14 cellular contexts compared by ENCODE assay signal in genomic region chr3:133457465-133458067, GRCh38. TPM values are rescaled to one million over a fixed set of nuclear protein-coding genes. Genes with fewer than 3 reads are reported as not detected.
A peak's percentile ranks its signal among the peaks of the same experiment; 100 is the strongest.
DNase-seq lines count a peak whose midpoint lies in the region; ATAC-seq and TF ChIP-seq lines count a peak whose summit lies in the region.
"Had no signal": no experiment of that assay in that cellular context is flagged by ENCODE, and none has a peak within 500 bp of the region (broad histone marks: within the 10 kb centered on the region; RNA-seq: fewer than 3 reads in every experiment).

No MANE protein-coding gene starts in this region.

- peaks cover 35% of the 10 kb centered on the region for H3K4me1 Mint-ChIP-seq in chondrocyte (ENCODE audit: low read depth)

- CTCF ChIA-PET in A673 (lab: Charles Lee) = no interaction called here

- no peak for ATAC-seq in GM19455 (IDR thresholded peaks at IDR 0.05; ENCODE audit: unreplicated experiment)
- no peak for ATAC-seq in HG02763 (IDR thresholded peaks at IDR 0.05; ENCODE audit: unreplicated experiment)

- H3K27me3 ChIP-seq in A673 (replicated peaks; ENCODE audit: insufficient read depth, low read depth, low read length, poor library complexity) (no peaks in the 10 kb centered on the region), GM06990 (replicated peaks; ENCODE audit: control insufficient read depth, insufficient read depth, low read length) (no peaks in the 10 kb centered on the region)
- H3K27me3 ChIP-seq: adrenal gland had no signal

- DNase-seq in A673 (ENCODE audit: low spot score) (no peak), GM06990 (ENCODE audit: extremely low read depth, insufficient read length) (no peak), NCI-H1694 treated with DMSO at 0.1 percent for 48 hours (lab: John Stamatoyannopoulos, UW) (peak; percentile 53), chondrocyte (ENCODE audit: low spot score) (no peak), midbrain (lab: John Stamatoyannopoulos, UW) (no peak), NCI-H1105 (lab: John Stamatoyannopoulos, UW) (no peak)
- DNase-seq: adrenal gland; COR-L47; GM23248; NCI-H774; stimulated activated naive CD4-positive, alpha-beta T cell treated with Interleukin-2 at 50 U/mL for 16 hours had no signal

- TF ChIP-seq CTCF in A673 (conservative IDR thresholded peaks at IDR 0.05; ENCODE audit: low read depth, low read length) (peak; percentile 42), GM06990 (IDR thresholded peaks at IDR 0.05; ENCODE audit: insufficient read depth, low read length, poor library complexity, severe bottlenecking) (peak; percentile 35), chondrocyte (IDR thresholded peaks at IDR 0.05) (peak; percentile 55)

- intact Hi-C loops in A673 (cut with micrococcal nuclease; ENCODE audit: unreplicated experiment) = no loop called here

- H3K4me3 ChIP-seq in A673 (ENCODE audit: low read depth, low read length, poor library complexity, severe bottlenecking) (no peak overlapping the region), GM06990 (replicated peaks; ENCODE audit: low read depth, low read length) (no peak overlapping the region)
- H3K4me3 ChIP-seq: adrenal gland, GM23248 had no signal

- H3K9me3 Mint-ChIP-seq in chondrocyte (ENCODE audit: low read depth) = no peaks in the 10 kb centered on the region

- no peaks in the 10 kb centered on the region for H3K9me3 ChIP-seq in A673 (ENCODE audit: low read depth, low read length, poor library complexity, severe bottlenecking)
- H3K9me3 ChIP-seq: adrenal gland had no signal

- H3K36me3 ChIP-seq in A673 (ENCODE audit: insufficient read depth, low read length, poor library complexity, severe bottlenecking) (no peaks in the 10 kb centered on the region), GM06990 (ENCODE audit: control insufficient read depth, insufficient read depth, low read length) (peaks cover 2% of the 10 kb centered on the region)
- H3K36me3 ChIP-seq: adrenal gland had no signal

- no peak overlapping the region for H3K27ac Mint-ChIP-seq in chondrocyte (ENCODE audit: unreplicated experiment)

- H3K27ac ChIP-seq in A673 (ENCODE audit: low read depth, low read length, poor library complexity, severe bottlenecking) = no peak overlapping the region
- H3K27ac ChIP-seq: adrenal gland, GM23248 had no signal

- no TSS peak for BruUV-seq in A673 (replicated peaks; lab: Mats Ljungman, UMichigan)

- POLR2A ChIA-PET in A673 (lab: Charles Lee; ENCODE audit: low non-redundant PET) = no interaction called here

- peaks cover 2% of the 10 kb centered on the region for H3K4me1 ChIP-seq in A673 (ENCODE audit: insufficient read depth, low read length, poor library complexity, severe bottlenecking)
- H3K4me1 ChIP-seq: adrenal gland had no signal

- no peak overlapping the region for H3K4me3 Mint-ChIP-seq in chondrocyte (ENCODE audit: unreplicated experiment)

- H3K36me3 Mint-ChIP-seq in chondrocyte (ENCODE audit: low read depth) = no peaks in the 10 kb centered on the region

- H3K27me3 Mint-ChIP-seq in chondrocyte (ENCODE audit: low read depth) = no peaks in the 10 kb centered on the region

RNA-seq across cellular contexts. Expression of gene BFSP2, which starts 57.7 kb away (rescaled TPM):
- total RNA-seq in A673 (2021) = not detected in 2 replicates
- total RNA-seq in chondrocyte = not detected in 3 replicates
- total RNA-seq: adrenal gland, GM23248, myocyte had no signal
